ENCODE assay signal across 2 cellular contexts in the genomic region with DNA sequence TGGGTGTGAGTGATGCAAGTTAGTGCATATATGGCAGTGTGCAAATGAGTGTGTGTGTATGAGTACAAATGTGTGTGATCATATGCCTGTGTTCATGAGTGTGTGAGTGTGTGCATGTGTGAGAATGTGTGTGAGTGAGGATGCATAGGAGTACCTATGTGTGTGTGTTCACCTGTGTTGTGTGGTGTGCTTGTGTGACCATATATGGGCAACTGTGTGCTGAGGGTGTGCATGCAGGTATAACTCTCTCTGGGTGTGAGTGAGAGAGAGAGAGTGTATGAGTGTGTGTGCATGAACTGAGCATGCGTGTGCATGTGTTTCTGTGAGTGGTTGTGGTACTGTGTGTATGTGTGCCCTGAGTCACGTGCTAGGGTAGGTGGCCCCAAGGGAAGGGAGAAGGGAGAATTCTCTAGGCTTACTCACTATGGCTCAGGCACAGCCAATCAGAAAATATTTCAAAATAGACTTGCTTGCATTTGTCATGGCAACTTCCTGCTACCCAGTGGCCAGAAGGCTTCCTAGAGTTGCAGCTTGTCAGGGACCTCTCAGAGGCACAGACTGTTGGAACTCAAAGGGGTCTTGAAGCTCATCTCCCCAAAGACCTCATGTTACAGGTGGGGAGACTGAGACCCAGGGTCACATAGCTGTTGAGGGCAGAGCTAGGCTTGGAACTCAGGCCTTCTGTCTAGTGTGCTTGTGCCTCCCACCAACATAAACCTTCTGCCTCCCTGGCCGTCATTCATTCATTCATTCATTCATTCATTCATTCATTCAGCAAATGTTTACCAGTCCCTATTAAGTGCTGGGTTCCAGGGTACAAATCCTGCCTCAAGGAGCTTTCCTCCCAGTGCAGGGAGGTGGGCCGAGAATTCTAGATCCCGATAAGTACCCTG.
TF ChIP-seq lines count a peak whose summit lies in the region.

No MANE protein-coding gene starts in this region.

TF ChIP-seq in IMR-90, 13 proteins besides CTCF, POLR2A, EP300 and RAD21:
- TF ChIP-seq, protein P1, sequence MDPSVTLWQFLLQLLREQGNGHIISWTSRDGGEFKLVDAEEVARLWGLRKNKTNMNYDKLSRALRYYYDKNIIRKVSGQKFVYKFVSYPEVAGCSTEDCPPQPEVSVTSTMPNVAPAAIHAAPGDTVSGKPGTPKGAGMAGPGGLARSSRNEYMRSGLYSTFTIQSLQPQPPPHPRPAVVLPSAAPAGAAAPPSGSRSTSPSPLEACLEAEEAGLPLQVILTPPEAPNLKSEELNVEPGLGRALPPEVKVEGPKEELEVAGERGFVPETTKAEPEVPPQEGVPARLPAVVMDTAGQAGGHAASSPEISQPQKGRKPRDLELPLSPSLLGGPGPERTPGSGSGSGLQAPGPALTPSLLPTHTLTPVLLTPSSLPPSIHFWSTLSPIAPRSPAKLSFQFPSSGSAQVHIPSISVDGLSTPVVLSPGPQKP (IDR thresholded peaks at IDR 0.05; ENCODE audit: borderline replicate concordance, low read depth, low read length), result no peak
- TF ChIP-seq RFX5 (IDR thresholded peaks at IDR 0.05; ENCODE audit: low read depth, low read length) (no peak), CHD1 (IDR thresholded peaks at IDR 0.05; ENCODE audit: low read depth, low read length) (no peak), SMC3 (IDR thresholded peaks at IDR 0.05; ENCODE audit: low read depth, low read length) (no peak), BHLHE40 (IDR thresholded peaks at IDR 0.05; ENCODE audit: low read depth, low read length) (peak; percentile 88), NFE2L2 (IDR thresholded peaks at IDR 0.05; ENCODE audit: low read depth, low read length) (no peak), FOS (IDR thresholded peaks at IDR 0.05; ENCODE audit: low read depth, low read length) (no peak), MAZ (IDR thresholded peaks at IDR 0.05; ENCODE audit: borderline replicate concordance, low read depth, low read length) (no peak), MAFK (IDR thresholded peaks at IDR 0.05; ENCODE audit: low read depth, low read length) (no peak), CEBPB (IDR thresholded peaks at IDR 0.05; ENCODE audit: low read depth, low read length) (no peak)
- TF ChIP-seq, protein P2, sequence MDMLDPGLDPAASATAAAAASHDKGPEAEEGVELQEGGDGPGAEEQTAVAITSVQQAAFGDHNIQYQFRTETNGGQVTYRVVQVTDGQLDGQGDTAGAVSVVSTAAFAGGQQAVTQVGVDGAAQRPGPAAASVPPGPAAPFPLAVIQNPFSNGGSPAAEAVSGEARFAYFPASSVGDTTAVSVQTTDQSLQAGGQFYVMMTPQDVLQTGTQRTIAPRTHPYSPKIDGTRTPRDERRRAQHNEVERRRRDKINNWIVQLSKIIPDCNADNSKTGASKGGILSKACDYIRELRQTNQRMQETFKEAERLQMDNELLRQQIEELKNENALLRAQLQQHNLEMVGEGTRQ (IDR thresholded peaks at IDR 0.05; ENCODE audit: low read depth, low read length), result peak; percentile 86

TF ChIP-seq in GM12878, 131 proteins besides CTCF, POLR2A, EP300 and RAD21:
- TF ChIP-seq, protein P3, sequence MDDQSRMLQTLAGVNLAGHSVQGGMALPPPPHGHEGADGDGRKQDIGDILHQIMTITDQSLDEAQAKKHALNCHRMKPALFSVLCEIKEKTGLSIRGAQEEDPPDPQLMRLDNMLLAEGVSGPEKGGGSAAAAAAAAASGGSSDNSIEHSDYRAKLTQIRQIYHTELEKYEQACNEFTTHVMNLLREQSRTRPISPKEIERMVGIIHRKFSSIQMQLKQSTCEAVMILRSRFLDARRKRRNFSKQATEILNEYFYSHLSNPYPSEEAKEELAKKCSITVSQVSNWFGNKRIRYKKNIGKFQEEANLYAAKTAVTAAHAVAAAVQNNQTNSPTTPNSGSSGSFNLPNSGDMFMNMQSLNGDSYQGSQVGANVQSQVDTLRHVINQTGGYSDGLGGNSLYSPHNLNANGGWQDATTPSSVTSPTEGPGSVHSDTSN (IDR thresholded peaks at IDR 0.05; ENCODE audit: insufficient replicate concordance, low read depth, low read length), result peak; percentile 3
- no peak for TF ChIP-seq YY1 (IDR thresholded peaks at IDR 0.05; ENCODE audit: low read depth, low read length)
- peak; percentile 71 to 85 for TF ChIP-seq BHLHE40 (IDR thresholded peaks at IDR 0.05; ENCODE audit: borderline replicate concordance in 1 of 2, low read depth in 2 of 2, low read length in 1 of 2)
- TF ChIP-seq RAD51 (IDR thresholded peaks at IDR 0.05), result peak; percentile 74; the same call in 1 of the 2 replicates
- TF ChIP-seq, protein P4, sequence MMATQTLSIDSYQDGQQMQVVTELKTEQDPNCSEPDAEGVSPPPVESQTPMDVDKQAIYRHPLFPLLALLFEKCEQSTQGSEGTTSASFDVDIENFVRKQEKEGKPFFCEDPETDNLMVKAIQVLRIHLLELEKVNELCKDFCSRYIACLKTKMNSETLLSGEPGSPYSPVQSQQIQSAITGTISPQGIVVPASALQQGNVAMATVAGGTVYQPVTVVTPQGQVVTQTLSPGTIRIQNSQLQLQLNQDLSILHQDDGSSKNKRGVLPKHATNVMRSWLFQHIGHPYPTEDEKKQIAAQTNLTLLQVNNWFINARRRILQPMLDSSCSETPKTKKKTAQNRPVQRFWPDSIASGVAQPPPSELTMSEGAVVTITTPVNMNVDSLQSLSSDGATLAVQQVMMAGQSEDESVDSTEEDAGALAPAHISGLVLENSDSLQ (IDR thresholded peaks at IDR 0.05), result no peak
- TF ChIP-seq FOXM1 (IDR thresholded peaks at IDR 0.05; ENCODE audit: low read depth, low read length), result no peak
- TF ChIP-seq HDGF (IDR thresholded peaks at IDR 0.05), result peak; percentile 90
- TF ChIP-seq SRF (IDR thresholded peaks at IDR 0.05; ENCODE audit: low read depth in 2 of 2, low read length in 2 of 2), result peak; percentile 81 to 83
- no peak for TF ChIP-seq NRF1 (conservative IDR thresholded peaks at IDR 0.05; ENCODE audit: low read depth, low read length)
- peak; percentile 97 for TF ChIP-seq ZNF24 (IDR thresholded peaks at IDR 0.05)
- TF ChIP-seq, protein P5, sequence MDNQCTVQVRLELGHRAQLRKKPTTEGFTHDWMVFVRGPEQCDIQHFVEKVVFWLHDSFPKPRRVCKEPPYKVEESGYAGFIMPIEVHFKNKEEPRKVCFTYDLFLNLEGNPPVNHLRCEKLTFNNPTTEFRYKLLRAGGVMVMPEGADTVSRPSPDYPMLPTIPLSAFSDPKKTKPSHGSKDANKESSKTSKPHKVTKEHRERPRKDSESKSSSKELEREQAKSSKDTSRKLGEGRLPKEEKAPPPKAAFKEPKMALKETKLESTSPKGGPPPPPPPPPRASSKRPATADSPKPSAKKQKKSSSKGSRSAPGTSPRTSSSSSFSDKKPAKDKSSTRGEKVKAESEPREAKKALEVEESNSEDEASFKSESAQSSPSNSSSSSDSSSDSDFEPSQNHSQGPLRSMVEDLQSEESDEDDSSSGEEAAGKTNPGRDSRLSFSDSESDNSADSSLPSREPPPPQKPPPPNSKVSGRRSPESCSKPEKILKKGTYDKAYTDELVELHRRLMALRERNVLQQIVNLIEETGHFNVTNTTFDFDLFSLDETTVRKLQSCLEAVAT (IDR thresholded peaks at IDR 0.05), result no peak
- TF ChIP-seq, protein P6, sequence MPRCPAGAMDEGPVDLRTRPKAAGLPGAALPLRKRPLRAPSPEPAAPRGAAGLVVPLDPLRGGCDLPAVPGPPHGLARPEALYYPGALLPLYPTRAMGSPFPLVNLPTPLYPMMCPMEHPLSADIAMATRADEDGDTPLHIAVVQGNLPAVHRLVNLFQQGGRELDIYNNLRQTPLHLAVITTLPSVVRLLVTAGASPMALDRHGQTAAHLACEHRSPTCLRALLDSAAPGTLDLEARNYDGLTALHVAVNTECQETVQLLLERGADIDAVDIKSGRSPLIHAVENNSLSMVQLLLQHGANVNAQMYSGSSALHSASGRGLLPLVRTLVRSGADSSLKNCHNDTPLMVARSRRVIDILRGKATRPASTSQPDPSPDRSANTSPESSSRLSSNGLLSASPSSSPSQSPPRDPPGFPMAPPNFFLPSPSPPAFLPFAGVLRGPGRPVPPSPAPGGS (IDR thresholded peaks at IDR 0.05; ENCODE audit: borderline replicate concordance, insufficient read depth, low read depth, low read length, poor library complexity, severe bottlenecking), result peak; percentile 85
- TF ChIP-seq, protein P7, sequence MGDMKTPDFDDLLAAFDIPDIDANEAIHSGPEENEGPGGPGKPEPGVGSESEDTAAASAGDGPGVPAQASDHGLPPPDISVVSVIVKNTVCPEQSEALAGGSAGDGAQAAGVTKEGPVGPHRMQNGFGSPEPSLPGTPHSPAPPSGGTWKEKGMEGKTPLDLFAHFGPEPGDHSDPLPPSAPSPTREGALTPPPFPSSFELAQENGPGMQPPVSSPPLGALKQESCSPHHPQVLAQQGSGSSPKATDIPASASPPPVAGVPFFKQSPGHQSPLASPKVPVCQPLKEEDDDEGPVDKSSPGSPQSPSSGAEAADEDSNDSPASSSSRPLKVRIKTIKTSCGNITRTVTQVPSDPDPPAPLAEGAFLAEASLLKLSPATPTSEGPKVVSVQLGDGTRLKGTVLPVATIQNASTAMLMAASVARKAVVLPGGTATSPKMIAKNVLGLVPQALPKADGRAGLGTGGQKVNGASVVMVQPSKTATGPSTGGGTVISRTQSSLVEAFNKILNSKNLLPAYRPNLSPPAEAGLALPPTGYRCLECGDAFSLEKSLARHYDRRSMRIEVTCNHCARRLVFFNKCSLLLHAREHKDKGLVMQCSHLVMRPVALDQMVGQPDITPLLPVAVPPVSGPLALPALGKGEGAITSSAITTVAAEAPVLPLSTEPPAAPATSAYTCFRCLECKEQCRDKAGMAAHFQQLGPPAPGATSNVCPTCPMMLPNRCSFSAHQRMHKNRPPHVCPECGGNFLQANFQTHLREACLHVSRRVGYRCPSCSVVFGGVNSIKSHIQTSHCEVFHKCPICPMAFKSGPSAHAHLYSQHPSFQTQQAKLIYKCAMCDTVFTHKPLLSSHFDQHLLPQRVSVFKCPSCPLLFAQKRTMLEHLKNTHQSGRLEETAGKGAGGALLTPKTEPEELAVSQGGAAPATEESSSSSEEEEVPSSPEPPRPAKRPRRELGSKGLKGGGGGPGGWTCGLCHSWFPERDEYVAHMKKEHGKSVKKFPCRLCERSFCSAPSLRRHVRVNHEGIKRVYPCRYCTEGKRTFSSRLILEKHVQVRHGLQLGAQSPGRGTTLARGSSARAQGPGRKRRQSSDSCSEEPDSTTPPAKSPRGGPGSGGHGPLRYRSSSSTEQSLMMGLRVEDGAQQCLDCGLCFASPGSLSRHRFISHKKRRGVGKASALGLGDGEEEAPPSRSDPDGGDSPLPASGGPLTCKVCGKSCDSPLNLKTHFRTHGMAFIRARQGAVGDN (IDR thresholded peaks at IDR 0.05), result no peak
- TF ChIP-seq NR2F1 (conservative IDR thresholded peaks at IDR 0.05), result no peak
- no peak for TF ChIP-seq SIN3A (IDR thresholded peaks at IDR 0.05; ENCODE audit: low read depth, low read length)
- peak; percentile 77 for TF ChIP-seq MEF2B (IDR thresholded peaks at IDR 0.05; ENCODE audit: partially characterized antibody, poor library complexity, severe bottlenecking)
- TF ChIP-seq HDAC2 (IDR thresholded peaks at IDR 0.05), result no peak
- TF ChIP-seq, protein P8, sequence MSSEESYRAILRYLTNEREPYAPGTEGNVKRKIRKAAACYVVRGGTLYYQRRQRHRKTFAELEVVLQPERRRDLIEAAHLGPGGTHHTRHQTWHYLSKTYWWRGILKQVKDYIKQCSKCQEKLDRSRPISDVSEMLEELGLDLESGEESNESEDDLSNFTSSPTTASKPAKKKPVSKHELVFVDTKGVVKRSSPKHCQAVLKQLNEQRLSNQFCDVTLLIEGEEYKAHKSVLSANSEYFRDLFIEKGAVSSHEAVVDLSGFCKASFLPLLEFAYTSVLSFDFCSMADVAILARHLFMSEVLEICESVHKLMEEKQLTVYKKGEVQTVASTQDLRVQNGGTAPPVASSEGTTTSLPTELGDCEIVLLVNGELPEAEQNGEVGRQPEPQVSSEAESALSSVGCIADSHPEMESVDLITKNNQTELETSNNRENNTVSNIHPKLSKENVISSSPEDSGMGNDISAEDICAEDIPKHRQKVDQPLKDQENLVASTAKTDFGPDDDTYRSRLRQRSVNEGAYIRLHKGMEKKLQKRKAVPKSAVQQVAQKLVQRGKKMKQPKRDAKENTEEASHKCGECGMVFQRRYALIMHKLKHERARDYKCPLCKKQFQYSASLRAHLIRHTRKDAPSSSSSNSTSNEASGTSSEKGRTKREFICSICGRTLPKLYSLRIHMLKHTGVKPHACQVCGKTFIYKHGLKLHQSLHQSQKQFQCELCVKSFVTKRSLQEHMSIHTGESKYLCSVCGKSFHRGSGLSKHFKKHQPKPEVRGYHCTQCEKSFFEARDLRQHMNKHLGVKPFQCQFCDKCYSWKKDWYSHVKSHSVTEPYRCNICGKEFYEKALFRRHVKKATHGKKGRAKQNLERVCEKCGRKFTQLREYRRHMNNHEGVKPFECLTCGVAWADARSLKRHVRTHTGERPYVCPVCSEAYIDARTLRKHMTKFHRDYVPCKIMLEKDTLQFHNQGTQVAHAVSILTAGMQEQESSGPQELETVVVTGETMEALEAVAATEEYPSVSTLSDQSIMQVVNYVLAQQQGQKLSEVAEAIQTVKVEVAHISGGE (CRISPR knock-in tag; IDR thresholded peaks at IDR 0.05), result no peak
- no peak for TF ChIP-seq TCF7 (IDR thresholded peaks at IDR 0.05; ENCODE audit: borderline replicate concordance)
- no peak for TF ChIP-seq POU2F2 (IDR thresholded peaks at IDR 0.05; ENCODE audit: borderline replicate concordance, low read depth, low read length)
- 0 out of 2 replicates have a peak, but pooled peaks have one; percentile 32 for TF ChIP-seq NFIC (IDR thresholded peaks at IDR 0.05; ENCODE audit: low read depth, low read length)
